In genomic region chr2:179264238-179265081, GRCh38 we compare ENCODE assay signal across 8 cellular contexts. TPM values are rescaled to one million over a fixed set of nuclear protein-coding genes. Genes with fewer than 3 reads are reported as not detected.
DNase-seq lines count a peak whose midpoint lies in the region; ATAC-seq, FAIRE-seq and TF ChIP-seq lines count a peak whose summit lies in the region.

SESTD1 (minus strand) TSS chr2:179264832; CDS start chr2:179191841, 72,991 bp downstream.

- no peaks in the 10 kb centered on the region for H3K9me3 Mint-ChIP-seq in activated B cell treated with CpG ODN at 0.5 μM for 24 hours

- H3K4me3 ChIP-seq in HFF-Myc (replicated peaks; ENCODE audit: low read depth, low read length): peak within 1 kb of the TSS; percentile 72
- H3K4me3 ChIP-seq in kidney (ENCODE audit: low read length in 2 of 2): peak within 1 kb of the TSS; percentile 82 to 90

- H3K9me3 ChIP-seq in kidney (ENCODE audit: control insufficient read depth in 1 of 2, low read length in 2 of 2): no peaks in the 10 kb centered on the region

- TF ChIP-seq CTCF in HFF-Myc (IDR thresholded peaks at IDR 0.05; ENCODE audit: low read depth, low read length, missing control alignments) (no peak), activated B cell treated with CpG ODN at 0.5 μM for 24 hours (IDR thresholded peaks at IDR 0.05) (no peak), kidney (IDR thresholded peaks at IDR 0.05; ENCODE audit: borderline replicate concordance, extremely low read depth, insufficient read depth) (no peak)

- peak within 1 kb of the TSS; percentile 86 for H3K27ac Mint-ChIP-seq in activated B cell treated with CpG ODN at 0.5 μM for 24 hours

- peak within 1 kb of the TSS; percentile 26 to 87 for H3K27ac ChIP-seq in kidney (ENCODE audit: low read depth in 2 of 2, low read length in 2 of 2)

- peak within 1 kb of the TSS; percentile 91 for H3K4me3 Mint-ChIP-seq in activated B cell treated with CpG ODN at 0.5 μM for 24 hours

- POLR2A ChIA-PET in activated B cell treated with CpG ODN at 0.5 μM for 24 hours (lab: Charles Lee): interaction anchor here (0.6 to 2.4 kb wide), 3 partner anchors 10 to 27 kb away, joined by 3 to 14 read pairs (median 7); no protein-coding TSS in a partner anchor

- peaks cover 2 to 7% of the 10 kb centered on the region in 2 donors for H3K4me1 ChIP-seq in kidney (ENCODE audit: control insufficient read depth in 1 of 2, insufficient read depth in 1 of 2, low read depth in 1 of 2, low read length in 2 of 2)

- H3K36me3 Mint-ChIP-seq in activated B cell treated with CpG ODN at 0.5 μM for 24 hours (ENCODE audit: low read depth): no peaks in the 10 kb centered on the region

- H3K27me3 Mint-ChIP-seq in activated B cell treated with CpG ODN at 0.5 μM for 24 hours: no peaks in the 10 kb centered on the region

- peak within 1 kb of the TSS; percentile 60 to 83 for H3K9ac ChIP-seq in kidney (ENCODE audit: low read length in 2 of 2)

- no peak for FAIRE-seq in kidney (lab: Jason Lieb, UNC)

- peak; percentile 78 for ATAC-seq in GM18498 (IDR thresholded peaks at IDR 0.05; ENCODE audit: unreplicated experiment)
- peak; percentile 80 for ATAC-seq in activated B cell treated with CpG ODN at 0.5 μM for 24 hours (ENCODE audit: low read depth)

- DNase-seq in HFF-Myc (ENCODE audit: extremely low read depth, low read depth) (no peak), NCI-H1048 (lab: John Stamatoyannopoulos, UW) (peak; percentile 40), activated B cell treated with CpG ODN at 0.5 μM for 24 hours (peak; percentile 75), kidney (peak; percentile 88), NCI-H187 (lab: John Stamatoyannopoulos, UW) (no peak)
- DNase-seq in central memory CD4-positive, alpha-beta T cell: peak; percentile 27
- DNase-seq in stimulated activated CD4-positive, alpha-beta T cell treated with anti-CD3 and anti-CD28 coated beads, Interleukin-15, amount 100 ng/mL, for 1 hour (ENCODE audit: low read depth in 1 of 2, low spot score in 1 of 2): peak; percentile 20 to 44

- no peaks in the 10 kb centered on the region for H3K36me3 ChIP-seq in kidney (ENCODE audit: control insufficient read depth in 1 of 2, insufficient read depth in 2 of 2, low read length in 2 of 2)

- intact Hi-C loops in activated B cell treated with CpG ODN at 0.5 μM for 24 hours (cut with micrococcal nuclease): loop anchor here (1.0 to 10.0 kb wide), 5 partner anchors 10 to 810 kb away; partner anchors contain the start of genes PJVK and PRKRA
- intact Hi-C loops in kidney (cut with DNase I): no loop called here

- CTCF ChIA-PET in activated B cell treated with CpG ODN at 0.5 μM for 24 hours (lab: Charles Lee): no interaction called here

- peaks cover 53% of the 10 kb centered on the region for H3K4me1 Mint-ChIP-seq in activated B cell treated with CpG ODN at 0.5 μM for 24 hours

RNA-seq across cellular contexts. Expression of gene SESTD1, which starts in this region (rescaled TPM):
- total RNA-seq in activated B cell treated with CpG ODN at 0.5 μM for 24 hours: 49.2 and 49.6 TPM in 2 replicates
- total RNA-seq in kidney: 93.5 TPM
- polyA plus RNA-seq in kidney (ENCODE audit: insufficient read depth, low read depth, low replicate concordance): 9.8 TPM

Comparison
In these comparisons a context has a peak if more than half of its experiments do, and no peak if none do; other contexts are left out.
1. DNase-seq: peak in NCI-H1048 (single experiment), activated B cell treated with CpG ODN at 0.5 μM for 24 hours (single experiment), central memory CD4-positive, alpha-beta T cell (single experiment), kidney (single experiment) and stimulated activated CD4-positive, alpha-beta T cell treated with anti-CD3 and anti-CD28 coated beads, Interleukin-15, amount 100 ng/mL, for 1 hour (2 of 2); none in HFF-Myc (single experiment) and NCI-H187 (0 of 2).